1 cellular context compared by ENCODE assay signal in the genomic region with DNA sequence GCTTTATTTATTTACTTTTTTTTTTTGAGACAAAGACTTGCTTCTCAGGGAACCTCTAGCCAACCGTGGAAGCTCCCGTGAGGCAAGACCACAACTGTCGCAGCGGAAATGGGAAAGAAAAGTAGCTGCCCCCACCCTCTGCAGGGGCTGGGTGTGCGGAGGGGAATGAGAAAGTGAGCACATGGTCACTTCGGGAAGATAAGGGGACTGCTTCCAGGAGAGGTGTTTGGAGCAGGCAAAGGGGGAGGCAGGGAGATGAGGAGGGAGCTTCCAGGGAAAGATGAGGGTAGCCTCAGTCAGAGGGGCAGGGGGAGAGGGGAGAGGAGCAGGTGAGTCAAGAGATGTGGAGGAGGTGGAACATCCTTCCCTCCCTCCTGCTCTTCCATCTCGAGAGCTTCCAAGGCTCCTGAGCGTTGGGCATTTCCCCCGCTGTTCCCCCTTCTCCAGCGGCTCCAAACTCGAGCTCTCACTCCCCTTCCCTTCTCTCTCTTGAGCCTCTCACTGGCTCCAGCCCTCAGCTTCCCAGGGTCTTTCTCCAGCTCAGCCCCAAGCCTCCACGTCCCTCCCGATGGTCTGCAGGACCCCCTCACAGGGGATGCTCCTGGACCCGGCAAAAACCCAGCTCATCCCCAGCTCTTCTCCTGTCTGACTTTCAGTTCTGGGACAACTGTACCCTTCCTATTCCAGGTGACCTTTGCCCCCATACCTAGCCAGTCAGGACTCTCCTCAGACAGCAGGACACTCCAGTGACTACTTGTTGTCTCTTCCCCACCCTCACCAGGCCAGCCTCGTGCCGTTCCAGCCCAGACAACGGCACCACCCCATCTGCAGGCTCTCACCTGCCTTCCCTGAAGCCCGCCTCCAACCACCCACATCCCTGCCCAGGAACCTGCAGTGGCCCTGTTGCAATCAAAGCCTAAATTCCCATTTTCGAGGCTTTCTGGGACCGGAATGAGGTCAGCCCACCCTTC.
TF ChIP-seq lines count a peak whose summit lies in the region.

No MANE protein-coding gene starts in this region.

TF ChIP-seq in H1, 55 proteins besides CTCF, POLR2A, EP300 and RAD21:
- no peak for TF ChIP-seq GTF2F1 (IDR thresholded peaks at IDR 0.05; ENCODE audit: borderline replicate concordance, low read depth, low read length)
- no peak for TF ChIP-seq JUN (IDR thresholded peaks at IDR 0.05; ENCODE audit: low read depth, low read length)
- no peak for TF ChIP-seq YY1 (IDR thresholded peaks at IDR 0.05; ENCODE audit: low read depth, low read length)
- no peak for TF ChIP-seq ATF2 (IDR thresholded peaks at IDR 0.05; ENCODE audit: low read length)
- no peak for TF ChIP-seq NRF1 (IDR thresholded peaks at IDR 0.05; ENCODE audit: low read depth, low read length)
- no peak for TF ChIP-seq CREB1 (IDR thresholded peaks at IDR 0.05)
- TF ChIP-seq TCF12 (IDR thresholded peaks at IDR 0.05; ENCODE audit: low read depth, low read length): no peak
- TF ChIP-seq CEBPB (IDR thresholded peaks at IDR 0.05; ENCODE audit: low read depth, low read length): no peak
- no peak for TF ChIP-seq RFX5 (IDR thresholded peaks at IDR 0.05; ENCODE audit: borderline replicate concordance, low read depth, low read length)
- no peak for TF ChIP-seq MAFK (IDR thresholded peaks at IDR 0.05; ENCODE audit: low read depth, low read length)
- no peak for TF ChIP-seq KDM1A (IDR thresholded peaks at IDR 0.05; ENCODE audit: borderline replicate concordance, low read length)
- no peak for TF ChIP-seq CHD1 (IDR thresholded peaks at IDR 0.05; ENCODE audit: low read depth, low read length)
- TF ChIP-seq CBX5 (IDR thresholded peaks at IDR 0.05; ENCODE audit: low read depth, low read length): no peak
- no peak for TF ChIP-seq BCL11A (IDR thresholded peaks at IDR 0.05; ENCODE audit: low read depth in 2 of 2, low read length in 2 of 2)
- TF ChIP-seq SRF (IDR thresholded peaks at IDR 0.05; ENCODE audit: low read depth, low read length): no peak
- no peak for TF ChIP-seq TEAD4 (IDR thresholded peaks at IDR 0.05; ENCODE audit: low read depth, low read length)
- TF ChIP-seq HDAC6 (IDR thresholded peaks at IDR 0.05; ENCODE audit: low read depth, low read length): no peak
- TF ChIP-seq RNF2 (IDR thresholded peaks at IDR 0.05; ENCODE audit: borderline replicate concordance, low read depth, low read length, missing control alignments, poor library complexity, severe bottlenecking): no peak
- TF ChIP-seq POU5F1 (IDR thresholded peaks at IDR 0.05; ENCODE audit: low read depth, low read length): no peak
